Comparison of ENCODE assay signal across 22 cellular contexts in genomic region chr20:23149623-23150279, GRCh38.
DNase-seq lines count a peak whose midpoint lies in the region; TF ChIP-seq lines count a peak whose summit lies in the region.
"Had no signal": no experiment of that assay in that cellular context is flagged by ENCODE, and none has a peak within 500 bp of the region (broad histone marks: within the 10 kb centered on the region; RNA-seq: fewer than 3 reads in every experiment).

No MANE protein-coding gene starts in this region.

- H3K79me2 ChIP-seq in mammary epithelial cell (ENCODE audit: insufficient read depth, low read length): no peaks in the 10 kb centered on the region

- peaks cover 4% of the 10 kb centered on the region for H3K36me3 Mint-ChIP-seq in MCF 10A (ENCODE audit: insufficient read depth, unreplicated experiment)
- no peaks in the 10 kb centered on the region for H3K36me3 Mint-ChIP-seq in immature natural killer cell
- H3K36me3 Mint-ChIP-seq: memory B cell; naive thymus-derived CD8-positive, alpha-beta T cell had no signal

- CTCF ChIA-PET in MCF 10A (lab: Yijun Ruan, JAX) (interaction anchor here (0.6 to 2.3 kb wide), 7 partner anchors 9 to 466 kb away, joined by 3 to 8 read pairs (median 4); partner anchors contain the start of gene NXT1), mammary epithelial cell (lab: Charles Lee; ENCODE audit: low non-redundant PET) (no interaction called here)

- no peaks in the 10 kb centered on the region for H4K20me1 ChIP-seq in mammary epithelial cell (ENCODE audit: insufficient read depth, low read length)

- H3K36me3 ChIP-seq in mammary epithelial cell (ENCODE audit: insufficient read depth, low read length) (no peaks in the 10 kb centered on the region), vagina (no peaks in the 10 kb centered on the region)
- H3K36me3 ChIP-seq: Peyer's patch had no signal

- no peak overlapping the region for H3K9ac ChIP-seq in mammary epithelial cell (ENCODE audit: insufficient read depth, low read length)
- H3K9ac ChIP-seq: KMS-11, SK-N-SH had no signal

- POLR2A ChIA-PET in MCF 10A (lab: Yijun Ruan, JAX): interaction anchor here (1.0 to 16.9 kb wide), 5 partner anchors 8 to 200 kb away, joined by 3 to 555 read pairs (median 5); partner anchors contain the start of gene NXT1

- H3K4me3 ChIP-seq in mammary epithelial cell (replicated peaks in 1 of 3; ENCODE audit: insufficient read depth in 1 of 3, low read depth in 2 of 3, low read length in 3 of 3) (no peak overlapping the region), lower leg skin (ENCODE audit: low read depth, poor library complexity, severe bottlenecking) (no peak overlapping the region), vagina (no peak overlapping the region)
- H3K4me3 ChIP-seq: Peyer's patch had no signal

- WGBS in mammary epithelial cell (ENCODE audit: low coverage, missing lambda C conversion rate): 77% methylated on average over 7 of the region's 7 CpGs
- WGBS in lower leg skin, 2 donors: 80 to 87% methylated on average over 7 of the region's 7 CpGs

- H3K27ac Mint-ChIP-seq in MCF 10A (ENCODE audit: low read depth, unreplicated experiment) (peak overlapping the region; percentile 46), immature natural killer cell (no peak overlapping the region)
- H3K27ac Mint-ChIP-seq: effector memory CD8-positive, alpha-beta T cell; memory B cell; naive thymus-derived CD8-positive, alpha-beta T cell had no signal

- dilution Hi-C loops in mammary epithelial cell (cut with HindIII; ENCODE audit: low sequenced_read_pairs): no loop called here

- H3K4me3 Mint-ChIP-seq in MCF 10A (ENCODE audit: unreplicated experiment) (no peak overlapping the region), immature natural killer cell (no peak overlapping the region)
- H3K4me3 Mint-ChIP-seq: activated CD4-positive, alpha-beta T cell treated with anti-CD3 and anti-CD28 coated beads for 36 hours; effector memory CD8-positive, alpha-beta T cell; memory B cell; naive thymus-derived CD8-positive, alpha-beta T cell had no signal

- intact Hi-C loops in MCF 10A (cut with micrococcal nuclease): loop anchor here (10.0 kb wide), 1 partner anchor 775 kb away; no protein-coding TSS in a partner anchor
- intact Hi-C loops in mammary epithelial cell (cut with micrococcal nuclease): no loop called here
- intact Hi-C loops in lower leg skin (cut with DNase I; ENCODE audit: low total_unique reads): loop anchor here (10.0 kb wide), 1 partner anchor 95 kb away; no protein-coding TSS in a partner anchor
- intact Hi-C loops in vagina (cut with DNase I): loop anchor here (10.0 kb wide), 1 partner anchor 65 kb away; the partner anchor contains the start of gene CD93

- H3K27ac ChIP-seq in mammary epithelial cell (ENCODE audit: insufficient read depth, low read depth, low read length) (no peak overlapping the region), vagina (no peak overlapping the region)
- H3K27ac ChIP-seq: KMS-11, Peyer's patch had no signal

- DNase-seq in MCF 10A (ENCODE audit: unreplicated experiment): no peak
- no peak for DNase-seq in mammary epithelial cell
- peak; percentile 47 for DNase-seq in RPMI8226
- peak; percentile 13 to 70 for DNase-seq in lower leg skin (ENCODE audit: low spot score in 2 of 2)
- peak; percentile 42 to 88 for DNase-seq in vagina (ENCODE audit: extremely low spot score in 2 of 2)
- no peak for DNase-seq in NCI-H82 (lab: John Stamatoyannopoulos, UW)
- DNase-seq in DMS53 treated with DMSO at 0.1 percent for 48 hours (lab: John Stamatoyannopoulos, UW; ENCODE audit: unreplicated experiment): no peak
- DNase-seq in immature natural killer cell: no peak
- DNase-seq: activated CD4-positive, alpha-beta T cell treated with anti-CD3 and anti-CD28 coated beads for 36 hours; activated naive CD4-positive, alpha-beta T cell treated with Interleukin-2 at 50 U/mL for 16 hours; activated T-cell treated with anti-CD3 and anti-CD28 coated beads for 4 hours; cerebellar nuclear complex; effector memory CD8-positive, alpha-beta T cell; naive thymus-derived CD8-positive, alpha-beta T cell; NCI-H1417; NCI-H2171 treated with DMSO at 0.1 percent for 48 hours; NCI-H748 treated with DMSO at 0.1 percent for 48 hours; SK-N-SH; stimulated activated CD4-positive, alpha-beta T cell treated with anti-CD3 and anti-CD28 coated beads, Interleukin-12 subunit alpha, Interleukin-12 subunit beta, amount 100 ng/mL, for 4 hours had no signal

- TF ChIP-seq CTCF in MCF 10A (IDR thresholded peaks at IDR 0.05; ENCODE audit: unreplicated experiment) (no peak), mammary epithelial cell (conservative IDR thresholded peaks at IDR 0.05 in 1 of 2, IDR thresholded peaks at IDR 0.05 in 1 of 2; ENCODE audit: extremely low read depth in 1 of 2, insufficient read depth in 1 of 2, low read depth in 1 of 2, low read length in 2 of 2) (no peak), lower leg skin (IDR thresholded peaks at IDR 0.05) (no peak), vagina (IDR thresholded peaks at IDR 0.05) (no peak)

- BruUV-seq in MCF 10A (replicated peaks; lab: Mats Ljungman, UMichigan) (no TSS peak), mammary epithelial cell (replicated peaks; lab: Mats Ljungman, UMichigan) (no TSS peak)

- H3K9me3 ChIP-seq in mammary epithelial cell (replicated peaks; ENCODE audit: insufficient read depth, low read length) (no peaks in the 10 kb centered on the region), vagina (no peaks in the 10 kb centered on the region)
- H3K9me3 ChIP-seq: Peyer's patch, SK-N-SH had no signal

- H3K4me1 Mint-ChIP-seq in MCF 10A (ENCODE audit: insufficient read depth, unreplicated experiment) (peaks cover 54% of the 10 kb centered on the region), immature natural killer cell (no peaks in the 10 kb centered on the region)

- in situ Hi-C loops in mammary epithelial cell (cut with MboI; ENCODE audit: low sequenced_read_pairs in 2 of 2): no loop called here

- H3K9me3 Mint-ChIP-seq in MCF 10A (ENCODE audit: unreplicated experiment) (no peaks in the 10 kb centered on the region), immature natural killer cell (no peaks in the 10 kb centered on the region)
- H3K9me3 Mint-ChIP-seq: effector memory CD8-positive, alpha-beta T cell; memory B cell; naive thymus-derived CD8-positive, alpha-beta T cell had no signal

- H3K4me1 ChIP-seq in mammary epithelial cell (ENCODE audit: insufficient read depth, low read length) (peaks cover 30% of the 10 kb centered on the region), vagina (peaks cover 53% of the 10 kb centered on the region)

- no peaks in the 10 kb centered on the region for H3K27me3 ChIP-seq in mammary epithelial cell (ENCODE audit: insufficient read depth, low read length)
- H3K27me3 ChIP-seq in vagina: no peaks in the 10 kb centered on the region
- H3K27me3 ChIP-seq: Peyer's patch had no signal

- no peak overlapping the region for H2AFZ ChIP-seq in mammary epithelial cell (ENCODE audit: low read depth, low read length)

- H3K4me2 ChIP-seq in mammary epithelial cell (ENCODE audit: insufficient read depth, low read depth, low read length): no peak overlapping the region
- H3K4me2 ChIP-seq: KMS-11, SK-N-SH had no signal

- no peaks in the 10 kb centered on the region for H3K27me3 Mint-ChIP-seq in MCF 10A (ENCODE audit: insufficient read depth, unreplicated experiment)
- peaks cover 1 to 3% (median 2%) of the 10 kb centered on the region in 3 donors for H3K27me3 Mint-ChIP-seq in immature natural killer cell (ENCODE audit: low read depth in 3 of 3)

- no peak for TF ChIP-seq POLR2A in lower leg skin (IDR thresholded peaks at IDR 0.05)
- no peak for TF ChIP-seq POLR2A in vagina (IDR thresholded peaks at IDR 0.05)

Comparison
In these comparisons a context has a peak if more than half of its experiments do, and no peak if none do; other contexts are left out.
1. DNase-seq: peak in RPMI8226 (single experiment), lower leg skin (2 of 2) and vagina (2 of 2); none in MCF 10A (single experiment), mammary epithelial cell (single experiment), NCI-H82 (single experiment), DMS53 treated with DMSO at 0.1 percent for 48 hours (single experiment) and immature natural killer cell (0 of 3).